ENCODE assay signal across 22 cellular contexts in the genomic region with DNA sequence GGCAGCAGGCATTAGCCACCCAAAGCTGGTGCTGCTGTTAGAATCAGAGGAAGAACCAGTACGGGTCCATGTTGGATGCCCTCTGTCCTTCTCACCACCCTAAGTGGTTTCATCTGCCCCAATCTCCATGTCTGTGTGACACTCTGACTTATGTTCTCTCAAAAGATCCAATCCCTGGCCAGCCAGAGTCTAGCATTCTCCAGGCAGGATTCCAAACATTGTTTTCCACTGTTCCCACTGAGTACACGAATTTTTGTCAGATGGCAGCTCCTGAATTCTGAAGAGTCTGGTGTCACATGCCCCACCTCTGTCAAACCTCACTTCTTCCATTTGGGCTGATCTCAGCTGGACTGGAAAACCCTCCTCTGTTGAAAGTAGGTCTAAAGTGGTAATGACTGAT.
"Had no signal": no experiment of that assay in that cellular context is flagged by ENCODE, and none has a peak within 500 bp of the region (broad histone marks: within the 10 kb centered on the region; RNA-seq: fewer than 3 reads in every experiment).

No MANE protein-coding gene starts in this region.

- H3K27me3 ChIP-seq: adrenal gland, breast epithelium, MG63, SJCRH30 had no signal

- H3K9me3 ChIP-seq: adrenal gland, breast epithelium, MG63, SJCRH30 had no signal

- H3K36me3 ChIP-seq: adrenal gland, breast epithelium, MG63, SJCRH30 had no signal

- H3K27ac ChIP-seq: adrenal gland, breast epithelium, SJCRH30 had no signal

- H3K4me3 ChIP-seq: adrenal gland, breast epithelium, MG63, SJCRH30 had no signal

- DNase-seq: activated CD4-positive, alpha-beta T cell treated with anti-CD3 and anti-CD28 coated beads for 48 hours; activated CD4-positive, alpha-beta T cell treated with anti-CD3 and anti-CD28 coated beads, Interleukin-2, amount 50 U/mL, for 4 hours; activated CD4-positive, CD25-positive, alpha-beta regulatory T cell treated with anti-CD3 and anti-CD28 coated beads, Interleukin-2, amount 50 U/mL, for 72 hours; activated CD8-positive, alpha-beta memory T cell treated with anti-CD3 and anti-CD28 coated beads, Interleukin-2, amount 50 U/mL, for 48 hours; activated CD8-positive, alpha-beta T cell treated with anti-CD3 and anti-CD28 coated beads, Interleukin-2, amount 10 ng/mL, durations not matched to agents 7 days and 5 days; activated naive CD4-positive, alpha-beta T cell treated with anti-CD3 and anti-CD28 coated beads, Interleukin-2, amount 50 U/mL, for 16 hours; activated naive CD8-positive, alpha-beta T cell treated with anti-CD3 and anti-CD28 coated beads, Interleukin-2, amount 10 ng/mL, durations not matched to agents 7 days and 5 days; activated T-cell treated with anti-CD3 and anti-CD28 coated beads, Interleukin-2, amount 50 U/mL, for 1 hour; adrenal gland; anterior cingulate cortex; MG63; MV-4-11; NCI-H1092 treated with DMSO at 0.1 percent for 48 hours; NCI-H1417 treated with DMSO at 0.1 percent for 48 hours; NCI-H1694; NCI-H2029; NCI-H2107; NCI-H524 treated with DMSO at 0.1 percent for 48 hours; NCI-H748 treated with DMSO at 0.1 percent for 48 hours; RPMI8226; SJCRH30 had no signal

- H3K4me1 ChIP-seq: breast epithelium had no signal
